ENCODE assay signal across 13 cellular contexts in genomic region chr1:207872655-207873054, GRCh38. TPM values are rescaled to one million over a fixed set of nuclear protein-coding genes. Genes with fewer than 3 reads are reported as not detected.
DNase-seq lines count a peak whose midpoint lies in the region; ATAC-seq and TF ChIP-seq lines count a peak whose summit lies in the region.
"Had no signal": no experiment of that assay in that cellular context is flagged by ENCODE, and none has a peak within 500 bp of the region (broad histone marks: within the 10 kb centered on the region; RNA-seq: fewer than 3 reads in every experiment).

No MANE protein-coding gene starts in this region.

- POLR2A ChIA-PET in OCI-LY7 (lab: Charles Lee) = interaction anchor here (0.9 to 9.5 kb wide), 11 partner anchors 8 to 63 kb away, joined by 3 to 109 read pairs (median 4); no protein-coding TSS in a partner anchor

- intact Hi-C loops in OCI-LY7 (cut with micrococcal nuclease; ENCODE audit: unreplicated experiment) = no loop called here
- intact Hi-C loops in dendritic cell treated with granulocyte-macrophage colony-stimulating factor and Interleukin-4, amounts not matched to agents 40 ng/mL and 50 ng/mL, for 4 days (cut with micrococcal nuclease) = no loop called here

- H3K4me3 ChIP-seq in OCI-LY7 (ENCODE audit: low read depth, low read length, poor library complexity, severe bottlenecking) (no peak overlapping the region), suprapubic skin (no peak overlapping the region)
- H3K4me3 ChIP-seq: skin epidermis had no signal

- no peaks in the 10 kb centered on the region for H3K9me2 ChIP-seq in OCI-LY7 (ENCODE audit: insufficient read depth, low read length)

- 50% methylated on average over 2 of the region's 2 CpGs for whole genome bisulfite sequencing in suprapubic skin

- H3K9me3 ChIP-seq in OCI-LY7 (ENCODE audit: low read length) (no peaks in the 10 kb centered on the region), suprapubic skin (no peaks in the 10 kb centered on the region)

- no peak for ATAC-seq in GM21528 (IDR thresholded peaks at IDR 0.05; ENCODE audit: low FRiP score, unreplicated experiment)
- ATAC-seq: Right ventricle myocardium inferior had no signal

- peaks cover 69% of the 10 kb centered on the region for H3K4me1 Mint-ChIP-seq in activated naive CD4-positive, alpha-beta T cell treated with anti-CD3 and anti-CD28 coated beads, Interleukin-2, amount 10 ng/mL, durations not matched to agents 7 days and 5 days
- H3K4me1 Mint-ChIP-seq in dendritic cell treated with granulocyte-macrophage colony-stimulating factor and Interleukin-4, amounts not matched to agents 40 ng/mL and 50 ng/mL, for 4 days (ENCODE audit: low read depth) = peaks cover 63% of the 10 kb centered on the region

- H3K27ac ChIP-seq in OCI-LY7 (ENCODE audit: low read depth, low read length, poor library complexity, severe bottlenecking) (no peak overlapping the region), suprapubic skin (peak overlapping the region; percentile 16)

- TF ChIP-seq CTCF in OCI-LY7 (conservative IDR thresholded peaks at IDR 0.05; ENCODE audit: low read length) (no peak), suprapubic skin (IDR thresholded peaks at IDR 0.05) (no peak)

- no TSS peak for BruUV-seq in OCI-LY7 (replicated peaks; lab: Mats Ljungman, UMichigan)

- no peak for TF ChIP-seq POLR2A in suprapubic skin (IDR thresholded peaks at IDR 0.05)

- peaks cover 33% of the 10 kb centered on the region for H3K4me1 ChIP-seq in OCI-LY7 (ENCODE audit: insufficient read depth, low read length, poor library complexity, severe bottlenecking)
- peaks cover 53% of the 10 kb centered on the region for H3K4me1 ChIP-seq in suprapubic skin

- TF ChIP-seq EP300 in suprapubic skin (IDR thresholded peaks at IDR 0.05) = no peak

- peak overlapping the region; percentile 48 for H3K4me2 ChIP-seq in OCI-LY7 (ENCODE audit: low read length)

- no peaks in the 10 kb centered on the region for H3K27me3 ChIP-seq in suprapubic skin

- DNase-seq in activated naive CD4-positive, alpha-beta T cell treated with anti-CD3 and anti-CD28 coated beads, Interleukin-2, amount 10 ng/mL, durations not matched to agents 7 days and 5 days = no peak
- DNase-seq in activated naive CD4-positive, alpha-beta T cell treated with Interleukin-2 at 50 U/mL for 16 hours = no peak
- no peak for DNase-seq in OCI-LY7 (ENCODE audit: low spot score)
- DNase-seq in suprapubic skin (ENCODE audit: low spot score in 2 of 2) = no peak
- DNase-seq in H4 (ENCODE audit: low spot score) = no peak
- DNase-seq in putamen (ENCODE audit: low spot score) = no peak
- DNase-seq: foreskin fibroblast, NCI-H446, nephron progenitor cell had no signal

- no peaks in the 10 kb centered on the region for H3K9me3 Mint-ChIP-seq in activated naive CD4-positive, alpha-beta T cell treated with anti-CD3 and anti-CD28 coated beads, Interleukin-2, amount 10 ng/mL, durations not matched to agents 7 days and 5 days
- H3K9me3 Mint-ChIP-seq in dendritic cell treated with granulocyte-macrophage colony-stimulating factor and Interleukin-4, amounts not matched to agents 40 ng/mL and 50 ng/mL, for 4 days = no peaks in the 10 kb centered on the region
- H3K9me3 Mint-ChIP-seq: nephron progenitor cell had no signal

- H3K27me3 Mint-ChIP-seq in activated naive CD4-positive, alpha-beta T cell treated with anti-CD3 and anti-CD28 coated beads, Interleukin-2, amount 10 ng/mL, durations not matched to agents 7 days and 5 days = no peaks in the 10 kb centered on the region
- H3K27me3 Mint-ChIP-seq in dendritic cell treated with granulocyte-macrophage colony-stimulating factor and Interleukin-4, amounts not matched to agents 40 ng/mL and 50 ng/mL, for 4 days = no peaks in the 10 kb centered on the region

- peak overlapping the region; percentile 87 for H3K27ac Mint-ChIP-seq in activated naive CD4-positive, alpha-beta T cell treated with anti-CD3 and anti-CD28 coated beads, Interleukin-2, amount 10 ng/mL, durations not matched to agents 7 days and 5 days
- peak overlapping the region; percentile 87 for H3K27ac Mint-ChIP-seq in dendritic cell treated with granulocyte-macrophage colony-stimulating factor and Interleukin-4, amounts not matched to agents 40 ng/mL and 50 ng/mL, for 4 days
- H3K27ac Mint-ChIP-seq: nephron progenitor cell had no signal

- no peaks in the 10 kb centered on the region for H3K79me2 ChIP-seq in OCI-LY7 (ENCODE audit: insufficient read depth, low read depth, low read length)

- H2AFZ ChIP-seq in OCI-LY7 (ENCODE audit: low read length) = peak overlapping the region; percentile 73

- no peak overlapping the region for H3K4me3 Mint-ChIP-seq in activated naive CD4-positive, alpha-beta T cell treated with anti-CD3 and anti-CD28 coated beads, Interleukin-2, amount 10 ng/mL, durations not matched to agents 7 days and 5 days
- peak overlapping the region; percentile 1 for H3K4me3 Mint-ChIP-seq in dendritic cell treated with granulocyte-macrophage colony-stimulating factor and Interleukin-4, amounts not matched to agents 40 ng/mL and 50 ng/mL, for 4 days
- H3K4me3 Mint-ChIP-seq: nephron progenitor cell had no signal

- no peaks in the 10 kb centered on the region for H3K36me3 ChIP-seq in OCI-LY7 (ENCODE audit: insufficient read depth, low read length)
- no peaks in the 10 kb centered on the region for H3K36me3 ChIP-seq in suprapubic skin

- CTCF ChIA-PET in activated naive CD4-positive, alpha-beta T cell treated with anti-CD3 and anti-CD28 coated beads, Interleukin-2, amount 10 ng/mL, durations not matched to agents 7 days and 5 days (lab: Charles Lee) = interaction anchor here (0.5 to 12.6 kb wide), 7 partner anchors 9 to 91 kb away, joined by 3 to 237 read pairs (median 6); no protein-coding TSS in a partner anchor
- CTCF ChIA-PET in OCI-LY7 (lab: Charles Lee; ENCODE audit: unreplicated experiment) = interaction anchor here (1.1 to 2.0 kb wide), 3 partner anchors 12 to 47 kb away, joined by 3 to 9 read pairs (median 3); no protein-coding TSS in a partner anchor

- no peaks in the 10 kb centered on the region for H4K20me1 ChIP-seq in OCI-LY7 (ENCODE audit: insufficient read depth, low read length)

- H3K36me3 Mint-ChIP-seq in activated naive CD4-positive, alpha-beta T cell treated with anti-CD3 and anti-CD28 coated beads, Interleukin-2, amount 10 ng/mL, durations not matched to agents 7 days and 5 days = peaks cover 5% of the 10 kb centered on the region
- H3K36me3 Mint-ChIP-seq in dendritic cell treated with granulocyte-macrophage colony-stimulating factor and Interleukin-4, amounts not matched to agents 40 ng/mL and 50 ng/mL, for 4 days (ENCODE audit: low read depth) = peaks cover 9% of the 10 kb centered on the region

RNA-seq across cellular contexts. Expression of gene CD34, which starts 38.3 kb away (rescaled TPM):
- total RNA-seq in OCI-LY7 (2014; rRNA removed; shearing (Covaris generic)) = not detected in 2 replicates
- total RNA-seq in OCI-LY7 (2022) (not detected in 2 replicates), suprapubic skin (10 to 100 TPM; 11.1 to 31.1 (median 17.1) TPM)
- 0.06 TPM in 1 of 2 replicates, not detected in the other for total RNA-seq in H4 (2014; rRNA removed; shearing (Covaris generic))

Comparison
In these comparisons a context has a peak if more than half of its experiments do, and no peak if none do; other contexts are left out.
1. RNA of gene CD34, which starts 38.3 kb away (total RNA-seq): 11.1 to 31.1 TPM in suprapubic skin; 0.06 TPM in H4 and not detected in OCI-LY7; every median in the first group is over 10 times any median in the second.